In genomic region chr6:155291291-155291690, GRCh38 we compare ENCODE assay signal across 27 cellular contexts. TPM values are rescaled to one million over a fixed set of nuclear protein-coding genes. Genes with fewer than 3 reads are reported as not detected.
"Had no signal": no experiment of that assay in that cellular context is flagged by ENCODE, and none has a peak within 500 bp of the region (broad histone marks: within the 10 kb centered on the region; RNA-seq: fewer than 3 reads in every experiment).

No MANE protein-coding gene starts in this region.

- H3K4me1 ChIP-seq: breast epithelium, SJSA1 had no signal

- H3K27me3 Mint-ChIP-seq: activated B cell treated with CpG ODN at 0.5 μM for 24 hours; activated CD4-positive, alpha-beta memory T cell treated with anti-CD3 and anti-CD28 coated beads for 36 hours; activated CD4-positive, alpha-beta T cell treated with anti-CD3 and anti-CD28 coated beads, Interleukin-2, amount 10 ng/mL, durations not matched to agents 7 days and 5 days; activated naive CD4-positive, alpha-beta T cell treated with anti-CD3 and anti-CD28 coated beads, Interleukin-2, amount 10 ng/mL, durations not matched to agents 7 days and 5 days; activated naive CD8-positive, alpha-beta T cell treated with anti-CD3 and anti-CD28 coated beads for 36 hours; T-helper 17 cell had no signal

- ATAC-seq: activated T-cell treated with anti-CD3 and anti-CD28 coated beads, Interleukin-2, amount 50 U/mL, for 4 hours; PC-3; T-helper 17 cell had no signal

- H3K4me1 Mint-ChIP-seq: activated B cell treated with CpG ODN at 0.5 μM for 24 hours; activated naive CD4-positive, alpha-beta T cell treated with anti-CD3 and anti-CD28 coated beads, Interleukin-2, amount 10 ng/mL, durations not matched to agents 7 days and 5 days had no signal

- H3K4me3 Mint-ChIP-seq: activated B cell treated with CpG ODN at 0.5 μM for 24 hours; activated CD4-positive, alpha-beta memory T cell treated with anti-CD3 and anti-CD28 coated beads for 36 hours; activated CD4-positive, alpha-beta T cell treated with anti-CD3 and anti-CD28 coated beads, Interleukin-2, amount 10 ng/mL, durations not matched to agents 7 days and 5 days; activated naive CD4-positive, alpha-beta T cell treated with anti-CD3 and anti-CD28 coated beads, Interleukin-2, amount 10 ng/mL, durations not matched to agents 7 days and 5 days; activated naive CD8-positive, alpha-beta T cell treated with anti-CD3 and anti-CD28 coated beads for 36 hours; activated T-cell treated with anti-CD3 and anti-CD28 coated beads, Interleukin-2, amount 50 U/mL, for 4 hours; T-helper 17 cell had no signal

- H3K27ac Mint-ChIP-seq: activated CD4-positive, alpha-beta memory T cell treated with anti-CD3 and anti-CD28 coated beads for 36 hours; activated CD4-positive, alpha-beta T cell treated with anti-CD3 and anti-CD28 coated beads, Interleukin-2, amount 10 ng/mL, durations not matched to agents 7 days and 5 days; activated naive CD8-positive, alpha-beta T cell treated with anti-CD3 and anti-CD28 coated beads for 36 hours; activated T-helper 2 cell treated with anti-CD3 and anti-CD28 coated beads, Interferon-gamma antibody, Interleukin-2, Interleukin-4, amounts not matched to agents 10 μg/mL and 5 μg/mL and 100 μg/mL, durations not matched to agents 14 hours and 24 hours and 36 hours; T-helper 17 cell had no signal

- H3K27ac ChIP-seq: breast epithelium, SJSA1 had no signal

- H3K9me3 ChIP-seq: breast epithelium, SJSA1 had no signal

- H3K9me3 Mint-ChIP-seq: activated B cell treated with CpG ODN at 0.5 μM for 24 hours; activated CD4-positive, alpha-beta memory T cell treated with anti-CD3 and anti-CD28 coated beads for 36 hours; activated CD4-positive, alpha-beta T cell treated with anti-CD3 and anti-CD28 coated beads, Interleukin-2, amount 10 ng/mL, durations not matched to agents 7 days and 5 days; activated naive CD4-positive, alpha-beta T cell treated with anti-CD3 and anti-CD28 coated beads, Interleukin-2, amount 10 ng/mL, durations not matched to agents 7 days and 5 days; activated naive CD8-positive, alpha-beta T cell treated with anti-CD3 and anti-CD28 coated beads for 36 hours; activated T-cell treated with anti-CD3 and anti-CD28 coated beads, Interleukin-2, amount 50 U/mL, for 4 hours; activated T-helper 2 cell treated with anti-CD3 and anti-CD28 coated beads, Interferon-gamma antibody, Interleukin-2, Interleukin-4, amounts not matched to agents 10 μg/mL and 5 μg/mL and 100 μg/mL, durations not matched to agents 14 hours and 24 hours and 36 hours had no signal

- H3K27me3 ChIP-seq: breast epithelium, SJSA1 had no signal

- H3K36me3 ChIP-seq: breast epithelium had no signal

- H3K4me3 ChIP-seq: breast epithelium, SJSA1 had no signal

- DNase-seq: activated B cell treated with CpG ODN at 0.5 μM for 24 hours; activated CD4-positive, alpha-beta memory T cell treated with anti-CD3 and anti-CD28 coated beads for 36 hours; activated CD4-positive, alpha-beta T cell treated with anti-CD3 and anti-CD28 coated beads, Interleukin-2, amount 10 ng/mL, durations not matched to agents 7 days and 5 days; activated CD8-positive, alpha-beta memory T cell treated with anti-CD3 and anti-CD28 coated beads for 24 hours; activated gamma-delta T cell treated with Interleukin-2 at 50 U/mL for 16 hours; activated naive CD4-positive, alpha-beta T cell treated with anti-CD3 and anti-CD28 coated beads, Interleukin-2, amount 10 ng/mL, durations not matched to agents 7 days and 5 days; activated naive CD8-positive, alpha-beta T cell treated with anti-CD3 and anti-CD28 coated beads for 36 hours; activated T-cell treated with anti-CD3 and anti-CD28 coated beads, Interleukin-2, amount 50 U/mL, for 4 hours; anterior cingulate cortex; caudate nucleus; MM.1S; NCI-H1105; NCI-H1436; NCI-H1694 treated with DMSO at 0.1 percent for 48 hours; NCI-H2029 treated with DMSO at 0.1 percent for 48 hours; NCI-H345; NCI-H510A; NCI-H526 treated with DMSO at 0.1 percent for 48 hours; NK-92 treated with Interleukin-12 subunit alpha and Interleukin-12 subunit beta, amount 100 ng/mL, for 24 hours; PC-3; SHP77; T-helper 17 cell; T1000 had no signal

RNA-seq across cellular contexts. Expression of gene CLDN20, which starts 27.5 kb away (rescaled TPM):
- total RNA-seq: activated B cell treated with CpG ODN at 0.5 μM for 24 hours; activated CD4-positive, alpha-beta memory T cell treated with anti-CD3 and anti-CD28 coated beads for 36 hours; activated CD4-positive, alpha-beta T cell treated with anti-CD3 and anti-CD28 coated beads, Interleukin-2, amount 10 ng/mL, durations not matched to agents 7 days and 5 days; activated naive CD8-positive, alpha-beta T cell treated with anti-CD3 and anti-CD28 coated beads for 36 hours; activated T-cell treated with anti-CD3 and anti-CD28 coated beads, Interleukin-2, amount 50 U/mL, for 4 hours; breast epithelium; cerebellum; PC-3; SJSA1; T-helper 17 cell had no signal
